8 cellular contexts compared by ENCODE assay signal in genomic region chr1:171743014-171743870, GRCh38. TPM values are rescaled to one million over a fixed set of nuclear protein-coding genes. Genes with fewer than 3 reads are reported as not detected.
DNase-seq lines count a peak whose midpoint lies in the region; ATAC-seq and TF ChIP-seq lines count a peak whose summit lies in the region.

No MANE protein-coding gene starts in this region.

- peak overlapping the region in 1 of 2 experiments; percentile 61 for H2BK12ac ChIP-seq in mesenchymal stem cell (ENCODE audit: low read length in 2 of 2)

- WGBS in mesenchymal stem cell: 36% methylated on average over 7 of the region's 9 CpGs

- TF ChIP-seq CTCF in RWPE2 (IDR thresholded peaks at IDR 0.05; ENCODE audit: poor library complexity, severe bottlenecking) (no peak), type B pancreatic cell (conservative IDR thresholded peaks at IDR 0.05) (no peak)

- H2AFZ ChIP-seq in mesenchymal stem cell (ENCODE audit: low read depth, low read length): no peak overlapping the region

- H3K23ac ChIP-seq in mesenchymal stem cell (ENCODE audit: low read length in 2 of 2): no peak overlapping the region

- no peak overlapping the region for H3K14ac ChIP-seq in mesenchymal stem cell (ENCODE audit: low read length in 2 of 2)

- H3K4me2 ChIP-seq in mesenchymal stem cell (ENCODE audit: low read length, poor library complexity, severe bottlenecking): peak overlapping the region; percentile 36

- intact Hi-C loops in dendritic cell treated with granulocyte-macrophage colony-stimulating factor and Interleukin-4, amounts not matched to agents 40 ng/mL and 50 ng/mL, for 4 days (cut with micrococcal nuclease): loop anchor here (5.0 to 10.0 kb wide), 3 partner anchors 99 to 1668 kb away; partner anchors contain the start of genes DNM3, KIFAP3 and PRRC2C

- peak overlapping the region; percentile 100 for H3K9ac ChIP-seq in mesenchymal stem cell (ENCODE audit: low read length)

- H3K18ac ChIP-seq in mesenchymal stem cell (ENCODE audit: low read depth in 1 of 2, low read length in 2 of 2): no peak overlapping the region

- peaks cover 26% of the 10 kb centered on the region for H3K36me3 Mint-ChIP-seq in dendritic cell treated with granulocyte-macrophage colony-stimulating factor and Interleukin-4, amounts not matched to agents 40 ng/mL and 50 ng/mL, for 4 days (ENCODE audit: low read depth)
- peaks cover 3% of the 10 kb centered on the region for H3K36me3 Mint-ChIP-seq in type B pancreatic cell

- H3K9me3 Mint-ChIP-seq in dendritic cell treated with granulocyte-macrophage colony-stimulating factor and Interleukin-4, amounts not matched to agents 40 ng/mL and 50 ng/mL, for 4 days: no peaks in the 10 kb centered on the region
- H3K9me3 Mint-ChIP-seq in type B pancreatic cell: no peaks in the 10 kb centered on the region

- H4K8ac ChIP-seq in mesenchymal stem cell (ENCODE audit: low read length): peak overlapping the region; percentile 72

- H3K27me3 Mint-ChIP-seq in dendritic cell treated with granulocyte-macrophage colony-stimulating factor and Interleukin-4, amounts not matched to agents 40 ng/mL and 50 ng/mL, for 4 days: no peaks in the 10 kb centered on the region
- H3K27me3 Mint-ChIP-seq in type B pancreatic cell: no peaks in the 10 kb centered on the region

- H2AK5ac ChIP-seq in mesenchymal stem cell (ENCODE audit: low read length, severe bottlenecking): no peak overlapping the region

- H3K9me3 ChIP-seq in RWPE2 (ENCODE audit: severe bottlenecking) (no peaks in the 10 kb centered on the region), mesenchymal stem cell (ENCODE audit: control insufficient read depth, low read length) (no peaks in the 10 kb centered on the region)

- H3K36me3 ChIP-seq in RWPE2 (ENCODE audit: low read depth) (peaks cover 3% of the 10 kb centered on the region; the same call in 1 of the 2 replicates), mesenchymal stem cell (ENCODE audit: control insufficient read depth in 1 of 2, insufficient read depth in 2 of 2, low read depth in 1 of 2, low read length in 2 of 2) (peaks cover 0 to 1% of the 10 kb centered on the region in 2 experiments)

- H3K4me1 Mint-ChIP-seq in dendritic cell treated with granulocyte-macrophage colony-stimulating factor and Interleukin-4, amounts not matched to agents 40 ng/mL and 50 ng/mL, for 4 days (ENCODE audit: low read depth): peaks cover 41% of the 10 kb centered on the region
- peaks cover 39% of the 10 kb centered on the region for H3K4me1 Mint-ChIP-seq in type B pancreatic cell (ENCODE audit: unreplicated experiment)

- no peaks in the 10 kb centered on the region for H3K27me3 ChIP-seq in RWPE2 (ENCODE audit: insufficient read depth, poor library complexity, severe bottlenecking)
- no peaks in the 10 kb centered on the region for H3K27me3 ChIP-seq in mesenchymal stem cell (ENCODE audit: control insufficient read depth in 1 of 2, insufficient read depth in 1 of 2, low read length in 2 of 2)

- no peak overlapping the region for H2BK120ac ChIP-seq in mesenchymal stem cell (ENCODE audit: low read depth, low read length)

- no peak overlapping the region for H4K91ac ChIP-seq in mesenchymal stem cell (ENCODE audit: low read length)

- H3K4me1 ChIP-seq in RWPE2 (ENCODE audit: insufficient read depth, poor library complexity, severe bottlenecking): peaks cover 24% of the 10 kb centered on the region
- H3K4me1 ChIP-seq in mesenchymal stem cell (ENCODE audit: control insufficient read depth, insufficient read depth, low read depth, low read length): peaks cover 2% of the 10 kb centered on the region

- peaks cover 13% of the 10 kb centered on the region for H3K79me1 ChIP-seq in mesenchymal stem cell (replicated peaks; ENCODE audit: low read length, poor library complexity, severe bottlenecking)

- H3K27ac ChIP-seq in RWPE2 (ENCODE audit: poor library complexity, severe bottlenecking) (peak overlapping the region; percentile 86), mesenchymal stem cell (ENCODE audit: low read length, poor library complexity, severe bottlenecking) (peak overlapping the region; percentile 96)

- ATAC-seq in RWPE2 (ENCODE audit: low read depth) (peak; percentile 39; the same call in 2 of the 3 replicates), HG03159 (IDR thresholded peaks at IDR 0.05; ENCODE audit: unreplicated experiment) (no peak), HG02852 (IDR thresholded peaks at IDR 0.05; ENCODE audit: unreplicated experiment) (no peak)

- H3K4me3 Mint-ChIP-seq in dendritic cell treated with granulocyte-macrophage colony-stimulating factor and Interleukin-4, amounts not matched to agents 40 ng/mL and 50 ng/mL, for 4 days: peak overlapping the region; percentile 98
- peak overlapping the region; percentile 100 for H3K4me3 Mint-ChIP-seq in type B pancreatic cell

- no peak overlapping the region for H2BK15ac ChIP-seq in mesenchymal stem cell (ENCODE audit: low read depth, poor library complexity, severe bottlenecking)

- peak overlapping the region; percentile 93 for H3K27ac Mint-ChIP-seq in dendritic cell treated with granulocyte-macrophage colony-stimulating factor and Interleukin-4, amounts not matched to agents 40 ng/mL and 50 ng/mL, for 4 days
- H3K27ac Mint-ChIP-seq in type B pancreatic cell: peak overlapping the region; percentile 97

- DNase-seq in activated CD4-positive, alpha-beta T cell treated with anti-CD3 and anti-CD28 coated beads for 48 hours: peak; percentile 25
- no peak for DNase-seq in activated CD4-positive, alpha-beta T cell treated with anti-CD3 and anti-CD28 coated beads for 1 hour
- DNase-seq in RWPE2 (ENCODE audit: low spot score) (no peak), mesenchymal stem cell (peak; percentile 77), type B pancreatic cell (ENCODE audit: extremely low spot score, unreplicated experiment) (no peak)

- H3K4me3 ChIP-seq in RWPE2 (ENCODE audit: severe bottlenecking) (peak overlapping the region; percentile 81), mesenchymal stem cell (ENCODE audit: insufficient read depth in 1 of 2, low read depth in 1 of 2, low read length in 2 of 2) (peak overlapping the region in 1 of 2 experiments; percentile 89)

- H3K4ac ChIP-seq in mesenchymal stem cell (ENCODE audit: low read depth in 1 of 2, low read length in 2 of 2): no peak overlapping the region

- H2BK5ac ChIP-seq in mesenchymal stem cell (ENCODE audit: low read depth, low read length, poor library complexity, severe bottlenecking): no peak overlapping the region

RNA-seq across cellular contexts. Expression of gene VAMP4, which starts 1.4 kb away (rescaled TPM):
- 8.6 TPM for polyA plus RNA-seq in mesenchymal stem cell (2013, experiment 1 of 2)
- 9.3 TPM for polyA plus RNA-seq in mesenchymal stem cell (2013, experiment 2 of 2)
- total RNA-seq in type B pancreatic cell (ENCODE audit: low replicate concordance): 10.2 TPM in 2 replicates

RNA-seq across cellular contexts. Expression of gene METTL13, which starts 38.2 kb away (rescaled TPM):
- 10.4 TPM for polyA plus RNA-seq in mesenchymal stem cell (2013, experiment 1 of 2)
- 11.3 TPM for polyA plus RNA-seq in mesenchymal stem cell (2013, experiment 2 of 2)
- total RNA-seq in type B pancreatic cell (ENCODE audit: low replicate concordance): 32.9 and 39.8 TPM in 2 replicates

Comparison
In these comparisons a context has a peak if more than half of its experiments do, and no peak if none do; other contexts are left out.
1. DNase-seq: peak in activated CD4-positive, alpha-beta T cell treated with anti-CD3 and anti-CD28 coated beads for 48 hours (single experiment) and mesenchymal stem cell (single experiment); none in activated CD4-positive, alpha-beta T cell treated with anti-CD3 and anti-CD28 coated beads for 1 hour (single experiment), RWPE2 (single experiment) and type B pancreatic cell (single experiment).